In genomic region chr2:17959356-17959755, GRCh38 we compare ENCODE assay signal across 1 cellular context.
TF ChIP-seq lines count a peak whose summit lies in the region.

No MANE protein-coding gene starts in this region.

TF ChIP-seq in GM23338, 12 proteins besides CTCF, POLR2A, EP300 and RAD21 (continued from another document):
- no peak for TF ChIP-seq ZNF462 (CRISPR knock-in tag; IDR thresholded peaks at IDR 0.05)
- no peak for TF ChIP-seq ZNF114 (CRISPR knock-in tag; IDR thresholded peaks at IDR 0.05)
- no peak for TF ChIP-seq NANOG (IDR thresholded peaks at IDR 0.05; ENCODE audit: borderline replicate concordance)
- TF ChIP-seq ZNF331 (CRISPR knock-in tag; IDR thresholded peaks at IDR 0.05; ENCODE audit: low read depth) = no peak
TF ChIP-seq in GM23338: peak in this region for 0.
